8 cellular contexts compared by ENCODE assay signal in genomic region chr12:130509454-130509853, GRCh38.
"Had no signal": no experiment of that assay in that cellular context is flagged by ENCODE, and none has a peak within 500 bp of the region (broad histone marks: within the 10 kb centered on the region; RNA-seq: fewer than 3 reads in every experiment).

No MANE protein-coding gene starts in this region.

- FAIRE-seq: G401.6, GM12878, GM12891, GM12892, GM18507, GM19239 had no signal

- H3K4me3 ChIP-seq: GM12878 had no signal

- DNase-seq: GDM1, GF-D8 had no signal

- ATAC-seq: GM12878 had no signal
